1 cellular context compared by ENCODE assay signal in genomic region chr18:78006805-78007204, GRCh38.
TF ChIP-seq lines count a peak whose summit lies in the region.

No MANE protein-coding gene starts in this region.

TF ChIP-seq in GM23338, 12 proteins besides CTCF, POLR2A, EP300 and RAD21 (continued from another document):
- TF ChIP-seq ZNF462 (CRISPR knock-in tag; IDR thresholded peaks at IDR 0.05) (no peak), ETS1 (IDR thresholded peaks at IDR 0.05) (no peak), STAT1 (IDR thresholded peaks at IDR 0.05; ENCODE audit: unreplicated experiment) (no peak), ZNF331 (CRISPR knock-in tag; IDR thresholded peaks at IDR 0.05; ENCODE audit: low read depth) (no peak), EZH2 (IDR thresholded peaks at IDR 0.05; ENCODE audit: low read depth, unreplicated experiment) (no peak), ZNF114 (CRISPR knock-in tag; IDR thresholded peaks at IDR 0.05) (no peak), NANOG (IDR thresholded peaks at IDR 0.05; ENCODE audit: borderline replicate concordance) (no peak), POLR2AphosphoS5 (IDR thresholded peaks at IDR 0.05; ENCODE audit: low read depth) (no peak), CREB1 (CRISPR knock-in tag; IDR thresholded peaks at IDR 0.05; ENCODE audit: low read depth) (no peak)
